In genomic region chr3:149417174-149417573, GRCh38 we compare ENCODE assay signal across 14 cellular contexts. TPM values are rescaled to one million over a fixed set of nuclear protein-coding genes. Genes with fewer than 3 reads are reported as not detected.
A peak's percentile ranks its signal among the peaks of the same experiment; 100 is the strongest.
DNase-seq lines count a peak whose midpoint lies in the region; ATAC-seq, FAIRE-seq and TF ChIP-seq lines count a peak whose summit lies in the region.
"Had no signal": no experiment of that assay in that cellular context is flagged by ENCODE, and none has a peak within 500 bp of the region (broad histone marks: within the 10 kb centered on the region; RNA-seq: fewer than 3 reads in every experiment).

No MANE protein-coding gene starts in this region.

- DNase-seq in amniotic stem cell (lab: John Stamatoyannopoulos, UW) (no peak), coronary artery (ENCODE audit: low spot score) (no peak), heart right ventricle (no peak), amygdala (lab: John Stamatoyannopoulos, UW) (no peak)
- DNase-seq: activated B cell treated with CpG ODN at 0.5 μM for 24 hours, foreskin fibroblast, RPMI8226, upper lobe of left lung had no signal

- H3K27me3 ChIP-seq in heart right ventricle: no peaks in the 10 kb centered on the region
- H3K27me3 ChIP-seq: upper lobe of left lung had no signal

- H3K4me1 ChIP-seq in heart right ventricle: peaks cover 0 to 12% (median 0%) of the 10 kb centered on the region in 9 donors

- no peaks in the 10 kb centered on the region for H3K9me3 ChIP-seq in heart right ventricle
- H3K9me3 ChIP-seq: upper lobe of left lung had no signal

- ATAC-seq in GM18867 (IDR thresholded peaks at IDR 0.05; ENCODE audit: unreplicated experiment) (peak; percentile 91), GM21529 (IDR thresholded peaks at IDR 0.05; ENCODE audit: unreplicated experiment) (peak; percentile 84), HG03103 (IDR thresholded peaks at IDR 0.05; ENCODE audit: low read depth, unreplicated experiment) (peak; percentile 57), heart right ventricle (no peak)

- H3K36me3 ChIP-seq in heart right ventricle: no peaks in the 10 kb centered on the region
- H3K36me3 ChIP-seq: upper lobe of left lung had no signal

- intact Hi-C loops in heart right ventricle (cut with DNase I): no loop called here

- TF ChIP-seq CTCF in coronary artery (IDR thresholded peaks at IDR 0.05) (no peak), heart right ventricle (IDR thresholded peaks at IDR 0.05) (no peak)

- 94 to 95% methylated on average over 3 of the region's 3 CpGs for WGBS in heart right ventricle, 2 donors

- H3K27ac ChIP-seq in coronary artery (no peak overlapping the region), heart right ventricle (no peak overlapping the region)
- H3K27ac ChIP-seq: upper lobe of left lung had no signal

- H3K4me3 ChIP-seq in coronary artery (no peak overlapping the region), heart right ventricle (no peak overlapping the region)
- H3K4me3 ChIP-seq: upper lobe of left lung had no signal

- peak; percentile 28 for FAIRE-seq in colon (lab: Jason Lieb, UNC)
- FAIRE-seq: GM12892 had no signal

RNA-seq across cellular contexts. Expression of gene TM4SF1, which starts 39.7 kb away (rescaled TPM):
- 100 to 1,000 TPM in 5 of 10 donors, 10 to 100 TPM in 5; 63.6 to 142 (median 95.2) TPM for total RNA-seq in heart right ventricle
- polyA plus RNA-seq in heart right ventricle: 100 to 1,000 TPM; 131 to 132 TPM
- total RNA-seq: activated B cell treated with CpG ODN at 0.5 μM for 24 hours; activated T-helper 2 cell treated with anti-CD3 and anti-CD28 coated beads, Interferon-gamma antibody, Interleukin-2, Interleukin-4, amounts not matched to agents 10 μg/mL and 5 μg/mL and 100 μg/mL, durations not matched to agents 14 hours and 24 hours and 36 hours had no signal

RNA-seq across cellular contexts. Expression of gene TM4SF4, which starts 57.3 kb away (rescaled TPM):
- total RNA-seq in heart right ventricle: not detected
- not detected for polyA plus RNA-seq in heart right ventricle
- total RNA-seq: activated B cell treated with CpG ODN at 0.5 μM for 24 hours; activated T-helper 2 cell treated with anti-CD3 and anti-CD28 coated beads, Interferon-gamma antibody, Interleukin-2, Interleukin-4, amounts not matched to agents 10 μg/mL and 5 μg/mL and 100 μg/mL, durations not matched to agents 14 hours and 24 hours and 36 hours had no signal

Comparison
In these comparisons a context has a peak if more than half of its experiments do, and no peak if none do; other contexts are left out.
1. ATAC-seq: peak in GM18867 (single experiment), GM21529 (single experiment) and HG03103 (single experiment); none in heart right ventricle (0 of 8).